ENCODE assay signal across 1 cellular context in genomic region chr2:101960903-101961286, GRCh38.
TF ChIP-seq lines count a peak whose summit lies in the region.

No MANE protein-coding gene starts in this region.

TF ChIP-seq in HepG2, 621 proteins besides CTCF, POLR2A, EP300 and RAD21 (continued from another document):
- TF ChIP-seq ZNF280B (CRISPR knock-in tag; IDR thresholded peaks at IDR 0.05; ENCODE audit: borderline replicate concordance) (peak; percentile 16; the same call in 1 of the 2 replicates), SPEN (CRISPR knock-in tag; IDR thresholded peaks at IDR 0.05; ENCODE audit: low read depth) (peak; percentile 30; the same call in 1 of the 2 replicates), ARHGAP35 (CRISPR knock-in tag; IDR thresholded peaks at IDR 0.05; ENCODE audit: borderline replicate concordance) (0 out of 2 replicates have a peak, but pooled peaks have one; percentile 0), TMF1 (CRISPR knock-in tag; IDR thresholded peaks at IDR 0.05; ENCODE audit: low read depth) (no peak), SP140L (CRISPR knock-in tag; IDR thresholded peaks at IDR 0.05; ENCODE audit: borderline replicate concordance) (no peak), POGZ (CRISPR knock-in tag; IDR thresholded peaks at IDR 0.05) (no peak; the same call in 1 of the 2 replicates), KLF11 (CRISPR knock-in tag; IDR thresholded peaks at IDR 0.05) (no peak), GMEB1 (CRISPR knock-in tag; IDR thresholded peaks at IDR 0.05; ENCODE audit: borderline replicate concordance) (0 out of 2 replicates have a peak, but pooled peaks have one; percentile 2), NFRKB (IDR thresholded peaks at IDR 0.05) (no peak), PBX3 (CRISPR knock-in tag; IDR thresholded peaks at IDR 0.05; ENCODE audit: borderline replicate concordance) (no peak), TBX2 (CRISPR knock-in tag; IDR thresholded peaks at IDR 0.05; ENCODE audit: borderline replicate concordance) (peak; percentile 19; the same call in 1 of the 2 replicates), NFE2 (CRISPR knock-in tag; IDR thresholded peaks at IDR 0.05) (peak; percentile 20; the same call in 1 of the 2 replicates), ZNF512 (CRISPR knock-in tag; IDR thresholded peaks at IDR 0.05) (0 out of 2 replicates have a peak, but pooled peaks have one; percentile 28), STAT6 (CRISPR knock-in tag; IDR thresholded peaks at IDR 0.05; ENCODE audit: borderline replicate concordance) (0 out of 2 replicates have a peak, but pooled peaks have one; percentile 60), ZNF550 (CRISPR knock-in tag; IDR thresholded peaks at IDR 0.05; ENCODE audit: borderline replicate concordance) (0 out of 2 replicates have a peak, but pooled peaks have one; percentile 4), ZKSCAN1 (IDR thresholded peaks at IDR 0.05; ENCODE audit: low read length) (no peak), ZNF33A (CRISPR knock-in tag; IDR thresholded peaks at IDR 0.05; ENCODE audit: borderline replicate concordance) (no peak), ZNF280D (CRISPR knock-in tag; IDR thresholded peaks at IDR 0.05) (0 out of 2 replicates have a peak, but pooled peaks have one; percentile 23), KLF6 (CRISPR knock-in tag; IDR thresholded peaks at IDR 0.05) (no peak)
